Comparison of ENCODE assay signal across 8 cellular contexts in the genomic region with DNA sequence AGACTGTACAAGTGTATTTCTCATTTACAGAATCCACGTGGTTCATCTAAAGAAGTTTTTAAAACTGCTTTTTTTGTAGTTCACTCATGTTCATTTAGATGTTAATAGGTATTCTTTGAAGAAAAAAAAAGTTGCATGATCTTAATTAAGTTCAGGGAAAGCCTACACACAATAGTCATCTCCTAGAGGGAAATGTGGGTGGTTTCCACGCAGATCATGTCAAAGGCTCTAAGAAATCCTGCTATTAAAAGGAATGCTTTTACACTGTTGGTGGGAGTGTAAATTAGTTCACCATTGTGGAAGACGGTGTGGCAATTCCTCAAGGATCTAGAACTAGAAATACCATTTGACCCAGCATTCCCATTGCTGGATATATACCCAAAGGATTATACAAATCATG.
"Had no signal": no experiment of that assay in that cellular context is flagged by ENCODE, and none has a peak within 500 bp of the region (broad histone marks: within the 10 kb centered on the region; RNA-seq: fewer than 3 reads in every experiment).

No MANE protein-coding gene starts in this region.

- DNase-seq: GDM1, GF-D8 had no signal

- FAIRE-seq: G401.6, GM12878, GM12891, GM12892, GM18507, GM19239 had no signal

- ATAC-seq: GM12878 had no signal

- H3K4me3 ChIP-seq: GM12878 had no signal
